ENCODE assay signal across 8 cellular contexts in the genomic region with DNA sequence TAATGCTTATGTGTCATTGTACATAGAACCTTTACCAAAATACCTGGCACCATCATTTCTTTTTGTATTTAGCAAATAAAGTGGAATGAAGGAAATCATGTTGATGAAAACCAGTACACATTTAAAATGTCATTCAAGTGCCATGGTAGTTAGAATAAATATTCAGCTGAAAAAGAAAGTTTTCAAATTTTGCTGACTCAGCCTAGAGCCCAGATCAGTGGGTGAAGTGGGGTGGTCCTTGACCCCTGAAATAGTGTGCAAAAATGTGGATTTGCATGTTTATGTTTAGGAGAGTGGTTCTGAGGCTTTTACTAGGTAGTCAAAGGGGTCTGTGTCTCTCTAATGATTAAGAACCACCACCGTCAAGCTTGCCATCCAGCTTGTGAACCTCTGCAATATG.
"Had no signal": no experiment of that assay in that cellular context is flagged by ENCODE, and none has a peak within 500 bp of the region (broad histone marks: within the 10 kb centered on the region; RNA-seq: fewer than 3 reads in every experiment).

No MANE protein-coding gene starts in this region.

- DNase-seq: GM23248, GOT3, H9, HCEC 1CT, KBM-7 had no signal

- H3K9ac ChIP-seq: GM23248, KMS-11 had no signal

- H3K27ac Mint-ChIP-seq: H9 had no signal

- H3K4me2 ChIP-seq: KMS-11 had no signal

- H3K4me3 Mint-ChIP-seq: H9 had no signal

- H3K4me3 ChIP-seq: GM23248 had no signal

- H2AFZ ChIP-seq: GM23248 had no signal

- H3K27ac ChIP-seq: GM23248, KMS-11 had no signal

- H3K9me3 Mint-ChIP-seq: H9 had no signal

- FAIRE-seq: H54, HTR-8/SVneo had no signal
